ENCODE assay signal across 8 cellular contexts in genomic region chr22:18024956-18025720, GRCh38. TPM values are rescaled to one million over a fixed set of nuclear protein-coding genes. Genes with fewer than 3 reads are reported as not detected.
DNase-seq lines count a peak whose midpoint lies in the region; ATAC-seq and TF ChIP-seq lines count a peak whose summit lies in the region.

No MANE protein-coding gene starts in this region.

- no peaks in the 10 kb centered on the region for H3K36me3 ChIP-seq in suprapubic skin

- no peak for TF ChIP-seq CTCF in suprapubic skin (IDR thresholded peaks at IDR 0.05)

- TF ChIP-seq POLR2A in suprapubic skin (IDR thresholded peaks at IDR 0.05) = no peak

- H3K4me1 Mint-ChIP-seq in activated CD8-positive, alpha-beta memory T cell treated with anti-CD3 and anti-CD28 coated beads, Interleukin-2, amount 10 ng/mL, durations not matched to agents 7 days and 5 days = peaks cover 19% of the 10 kb centered on the region
- H3K4me1 Mint-ChIP-seq in activated naive CD8-positive, alpha-beta T cell (ENCODE audit: low read depth) = peaks cover 14% of the 10 kb centered on the region
- H3K4me1 Mint-ChIP-seq in immature natural killer cell = peaks cover 15% of the 10 kb centered on the region in 2 donors

- peaks cover 33% of the 10 kb centered on the region for H3K4me1 ChIP-seq in suprapubic skin

- no peak overlapping the region for H3K27ac Mint-ChIP-seq in activated CD8-positive, alpha-beta memory T cell treated with anti-CD3 and anti-CD28 coated beads, Interleukin-2, amount 10 ng/mL, durations not matched to agents 7 days and 5 days
- no peak overlapping the region for H3K27ac Mint-ChIP-seq in activated naive CD8-positive, alpha-beta T cell
- no peak overlapping the region for H3K27ac Mint-ChIP-seq in immature natural killer cell

- no peaks in the 10 kb centered on the region for H3K9me3 ChIP-seq in suprapubic skin

- TF ChIP-seq EP300 in suprapubic skin (IDR thresholded peaks at IDR 0.05) = no peak

- H3K4me3 ChIP-seq in suprapubic skin = peak overlapping the region; percentile 66

- H3K27me3 Mint-ChIP-seq in activated CD8-positive, alpha-beta memory T cell treated with anti-CD3 and anti-CD28 coated beads, Interleukin-2, amount 10 ng/mL, durations not matched to agents 7 days and 5 days = peaks cover 65% of the 10 kb centered on the region
- peaks cover 28% of the 10 kb centered on the region for H3K27me3 Mint-ChIP-seq in activated naive CD8-positive, alpha-beta T cell
- H3K27me3 Mint-ChIP-seq in immature natural killer cell (ENCODE audit: low read depth in 3 of 3) = peaks cover 0 to 18% (median 8%) of the 10 kb centered on the region in 3 donors

- CTCF ChIA-PET in activated CD8-positive, alpha-beta memory T cell treated with anti-CD3 and anti-CD28 coated beads, Interleukin-2, amount 10 ng/mL, durations not matched to agents 7 days and 5 days (lab: Charles Lee) = interaction anchor here (0.6 to 5.3 kb wide), 12 partner anchors 18 to 240 kb away, joined by 3 to 42 read pairs (median 3); partner anchors contain the start of gene PEX26

- H3K36me3 Mint-ChIP-seq in activated CD8-positive, alpha-beta memory T cell treated with anti-CD3 and anti-CD28 coated beads, Interleukin-2, amount 10 ng/mL, durations not matched to agents 7 days and 5 days = no peaks in the 10 kb centered on the region
- H3K36me3 Mint-ChIP-seq in activated naive CD8-positive, alpha-beta T cell = no peaks in the 10 kb centered on the region
- H3K36me3 Mint-ChIP-seq in immature natural killer cell = no peaks in the 10 kb centered on the region

- 41% methylated on average over 21 of the region's 21 CpGs for WGBS in suprapubic skin

- no peak for DNase-seq in activated CD8-positive, alpha-beta memory T cell treated with anti-CD3 and anti-CD28 coated beads, Interleukin-2, amount 10 ng/mL, durations not matched to agents 7 days and 5 days
- no peak for DNase-seq in activated CD8-positive, alpha-beta memory T cell treated with anti-CD3 and anti-CD28 coated beads, Interleukin-2, amount 50 U/mL, for 48 hours
- DNase-seq in immature natural killer cell = no peak
- peak in 1 of 2 donors; percentile 37 for DNase-seq in suprapubic skin (ENCODE audit: low spot score in 2 of 2)
- no peak for DNase-seq in NCI-H2107 (lab: John Stamatoyannopoulos, UW)

- H3K9me3 Mint-ChIP-seq in activated CD8-positive, alpha-beta memory T cell treated with anti-CD3 and anti-CD28 coated beads, Interleukin-2, amount 10 ng/mL, durations not matched to agents 7 days and 5 days (ENCODE audit: low read depth) = no peaks in the 10 kb centered on the region
- H3K9me3 Mint-ChIP-seq in activated naive CD8-positive, alpha-beta T cell (ENCODE audit: low read depth) = no peaks in the 10 kb centered on the region
- no peaks in the 10 kb centered on the region for H3K9me3 Mint-ChIP-seq in immature natural killer cell

- no peak for ATAC-seq in activated CD8-positive, alpha-beta memory T cell treated with anti-CD3 and anti-CD28 coated beads, Interleukin-2, amount 10 ng/mL, durations not matched to agents 7 days and 5 days
- no peak for ATAC-seq in GM21526 (IDR thresholded peaks at IDR 0.05; ENCODE audit: low FRiP score, unreplicated experiment)
- ATAC-seq in GM19463 (IDR thresholded peaks at IDR 0.05; ENCODE audit: unreplicated experiment) = no peak

- no peak overlapping the region for H3K27ac ChIP-seq in suprapubic skin

- H3K27me3 ChIP-seq in suprapubic skin = no peaks in the 10 kb centered on the region

- peak overlapping the region; percentile 63 for H3K4me3 Mint-ChIP-seq in activated CD8-positive, alpha-beta memory T cell treated with anti-CD3 and anti-CD28 coated beads, Interleukin-2, amount 10 ng/mL, durations not matched to agents 7 days and 5 days
- peak overlapping the region; percentile 90 for H3K4me3 Mint-ChIP-seq in activated naive CD8-positive, alpha-beta T cell
- H3K4me3 Mint-ChIP-seq in immature natural killer cell = peak overlapping the region; percentile 56 to 88 (median 78)

RNA-seq across cellular contexts. Expression of gene MICAL3, which starts 0.8 kb away (rescaled TPM):
- total RNA-seq in activated CD8-positive, alpha-beta memory T cell treated with anti-CD3 and anti-CD28 coated beads, Interleukin-2, amount 10 ng/mL, durations not matched to agents 7 days and 5 days = 10 to 100 TPM; 38.8 to 41.7 TPM
- 1 to 10 TPM in 2 of 3 donors, not detected in 1; 1.1 to 2.3 TPM for polyA plus RNA-seq in immature natural killer cell
- 10 to 100 TPM; 30.4 to 57.1 (median 37.7) TPM for total RNA-seq in suprapubic skin

RNA-seq across cellular contexts. Expression of gene PEX26, which starts 52.7 kb away (rescaled TPM):
- total RNA-seq in activated CD8-positive, alpha-beta memory T cell treated with anti-CD3 and anti-CD28 coated beads, Interleukin-2, amount 10 ng/mL, durations not matched to agents 7 days and 5 days = 10 to 100 TPM; 38.9 to 46.8 TPM
- 1 to 10 TPM in 2 of 3 donors, under 1 TPM in 1; 0.27 to 6.4 (median 5.1) TPM for polyA plus RNA-seq in immature natural killer cell
- total RNA-seq in suprapubic skin = 10 to 100 TPM; 31.7 to 47.3 (median 39.1) TPM
